In genomic region chr20:41173161-41173721, GRCh38 we compare ENCODE assay signal across 1 cellular context.
TF ChIP-seq lines count a peak whose summit lies in the region.

No MANE protein-coding gene starts in this region.

TF ChIP-seq in H1, 55 proteins besides CTCF, POLR2A, EP300 and RAD21 (continued from another document):
- TF ChIP-seq YY1 (IDR thresholded peaks at IDR 0.05; ENCODE audit: low read depth, low read length) (peak; percentile 64; the same call in 1 of the 2 replicates), TCF12 (IDR thresholded peaks at IDR 0.05; ENCODE audit: low read depth, low read length) (0 out of 2 replicates have a peak, but pooled peaks have one; percentile 38), POLR2AphosphoS5 (IDR thresholded peaks at IDR 0.05; ENCODE audit: low read depth, low read length) (0 out of 2 replicates have a peak, but pooled peaks have one; percentile 24), CREB1 (IDR thresholded peaks at IDR 0.05) (0 out of 2 replicates have a peak, but pooled peaks have one; percentile 13), RBBP5 (IDR thresholded peaks at IDR 0.05; ENCODE audit: borderline replicate concordance, low read depth, low read length) (no peak), GABPA (IDR thresholded peaks at IDR 0.05; ENCODE audit: borderline replicate concordance, insufficient read depth, low read length) (0 out of 2 replicates have a peak, but pooled peaks have one; percentile 42), KDM5A (IDR thresholded peaks at IDR 0.05; ENCODE audit: low read length) (no peak)
